In genomic region chr20:59940956-59941294, GRCh38 we compare ENCODE assay signal across 7 cellular contexts. TPM values are rescaled to one million over a fixed set of nuclear protein-coding genes. Genes with fewer than 3 reads are reported as not detected.
DNase-seq lines count a peak whose midpoint lies in the region; ATAC-seq, FAIRE-seq and TF ChIP-seq lines count a peak whose summit lies in the region.

No MANE protein-coding gene starts in this region.

- H3K4me1 ChIP-seq in PC-9 (replicated peaks; ENCODE audit: insufficient read depth) (peaks cover 54% of the 10 kb centered on the region), fibroblast of lung (ENCODE audit: control insufficient read depth, extremely low read depth, insufficient read depth, low read length) (peaks cover 7% of the 10 kb centered on the region), skeletal muscle tissue (ENCODE audit: control insufficient read depth in 3 of 3, insufficient read depth in 3 of 3, low read length in 3 of 3) (peaks cover 31 to 51% (median 42%) of the 10 kb centered on the region in 3 donors)

- peaks cover 17% of the 10 kb centered on the region; the same call in 1 of the 2 replicates for H3K36me3 ChIP-seq in PC-9 (ENCODE audit: low read depth)
- H3K36me3 ChIP-seq in fibroblast of lung (ENCODE audit: control insufficient read depth, insufficient read depth, low read length), result peaks cover 2% of the 10 kb centered on the region
- H3K36me3 ChIP-seq in skeletal muscle tissue (ENCODE audit: control insufficient read depth in 3 of 3, insufficient read depth in 3 of 3, low read length in 3 of 3), result peaks cover 12 to 28% (median 25%) of the 10 kb centered on the region in 3 donors

- TF ChIP-seq CTCF in PC-9 (conservative IDR thresholded peaks at IDR 0.05) (no peak), fibroblast of lung (conservative IDR thresholded peaks at IDR 0.05 in 1 of 2, IDR thresholded peaks at IDR 0.05 in 1 of 2; ENCODE audit: low read depth in 1 of 2, low read length in 2 of 2) (no peak)

- peak; percentile 5 for ATAC-seq in GM19438 (IDR thresholded peaks at IDR 0.05; ENCODE audit: low read depth, unreplicated experiment)
- no peak for ATAC-seq in activated CD4-positive, CD25-positive, alpha-beta regulatory T cell treated with anti-CD3 and anti-CD28 coated beads, Interleukin-2, amount 50 U/mL, for 24 hours

- H3F3A ChIP-seq in PC-9 (ENCODE audit: insufficient read depth, low read depth), result peaks cover 45% of the 10 kb centered on the region

- peak overlapping the region; percentile 81 for H3K27ac ChIP-seq in PC-9
- H3K27ac ChIP-seq in fibroblast of lung (ENCODE audit: insufficient read depth, low read length), result peak overlapping the region; percentile 92
- H3K27ac ChIP-seq in skeletal muscle tissue (ENCODE audit: low read depth, low read length), result peak overlapping the region; percentile 93

- POLR2A ChIA-PET in PC-9 (lab: Charles Lee; ENCODE audit: unreplicated experiment), result no interaction called here

- H3K79me2 ChIP-seq in PC-9 (ENCODE audit: low read depth) (peaks cover 56% of the 10 kb centered on the region), fibroblast of lung (ENCODE audit: control insufficient read depth, insufficient read depth, low read length) (peaks cover 5% of the 10 kb centered on the region)

- DNase-seq in PC-9 (no peak), fibroblast of lung (ENCODE audit: low read depth in 2 of 2) (no peak), islet precursor cell (no peak), RCC 7860 (ENCODE audit: low spot score) (no peak)

- no peaks in the 10 kb centered on the region for H3K9me2 ChIP-seq in PC-9 (ENCODE audit: insufficient read depth)

- intact Hi-C loops in PC-9 (cut with micrococcal nuclease; ENCODE audit: unreplicated experiment), result loop anchor here (2.0 to 10.0 kb wide), 3 partner anchors 46 to 346 kb away; no protein-coding TSS in a partner anchor

- CTCF ChIA-PET in PC-9 (lab: Charles Lee), result no interaction called here

- H3K4me3 ChIP-seq in PC-9 (peak overlapping the region; percentile 72), fibroblast of lung (replicated peaks in 1 of 4; ENCODE audit: control extremely low read depth in 1 of 4, insufficient read depth in 1 of 4, low read depth in 3 of 4, low read length in 4 of 4) (peak overlapping the region; percentile 65 to 82 (median 70)), skeletal muscle tissue (ENCODE audit: low read length in 3 of 3) (peak overlapping the region; percentile 80 to 97 (median 88))

- H3K9ac ChIP-seq in fibroblast of lung (ENCODE audit: insufficient read depth, low read length), result peak overlapping the region; percentile 75
- H3K9ac ChIP-seq in skeletal muscle tissue (ENCODE audit: low read depth in 1 of 3, low read length in 3 of 3), result peak overlapping the region; percentile 83 to 99 (median 98)

- H4K20me1 ChIP-seq in PC-9 (ENCODE audit: insufficient read depth) (0 out of 2 replicates have a peak, but pooled peaks cover 8% of the 10 kb centered on the region), fibroblast of lung (ENCODE audit: control insufficient read depth, extremely low read depth, insufficient read depth, low read length) (no peaks in the 10 kb centered on the region)

- H3K27me3 ChIP-seq in PC-9 (ENCODE audit: insufficient read depth, low read depth) (no peaks in the 10 kb centered on the region), fibroblast of lung (ENCODE audit: control insufficient read depth, insufficient read depth, low read length) (no peaks in the 10 kb centered on the region), skeletal muscle tissue (ENCODE audit: control insufficient read depth in 3 of 3, insufficient read depth in 3 of 3, low read length in 3 of 3) (no peaks in the 10 kb centered on the region)

- TSS peak; percentile 56 for BruUV-seq in PC-9 (replicated peaks; lab: Mats Ljungman, UMichigan)

- FAIRE-seq in RCC 7860 (lab: Jason Lieb, UNC), result no peak

- H2AFZ ChIP-seq in PC-9, result peak overlapping the region; percentile 92
- H2AFZ ChIP-seq in fibroblast of lung (ENCODE audit: low read length), result peak overlapping the region; percentile 92

- H3K4me2 ChIP-seq in PC-9, result peak overlapping the region; percentile 83
- H3K4me2 ChIP-seq in fibroblast of lung (ENCODE audit: extremely low read depth, insufficient read depth, low read length), result peak overlapping the region; percentile 95

- H3K9me3 ChIP-seq in PC-9 (ENCODE audit: insufficient read depth, low read depth) (no peaks in the 10 kb centered on the region; the same call in 1 of the 2 replicates), fibroblast of lung (ENCODE audit: control insufficient read depth, insufficient read depth, low read depth, low read length) (no peaks in the 10 kb centered on the region), skeletal muscle tissue (ENCODE audit: control insufficient read depth in 3 of 3, low read length in 3 of 3) (no peaks in the 10 kb centered on the region)

RNA-seq across cellular contexts. Expression of gene FAM217B, which starts 0.7 kb away (rescaled TPM):
- total RNA-seq in PC-9 (2021) (11.7 and 20.2 TPM in 2 replicates), fibroblast of lung (2.8 and 3.5 TPM in 2 replicates), skeletal muscle tissue (7.3 TPM)
- polyA plus RNA-seq in fibroblast of lung, result 6.3 and 8.1 TPM in 2 replicates
- polyA plus RNA-seq in fibroblast of lung (2012), result 4.1 and 4.3 TPM in 2 replicates
- 1.3 and 1.6 TPM in 2 replicates for polyA minus RNA-seq in fibroblast of lung (ENCODE audit: low replicate concordance)

RNA-seq across cellular contexts. Expression of gene PPP1R3D, which starts 0.8 kb away (rescaled TPM):
- 9.0 and 9.9 TPM in 2 replicates for total RNA-seq in PC-9 (2021)
- total RNA-seq in fibroblast of lung, result 5.6 and 7.4 TPM in 2 replicates
- 2.4 and 2.6 TPM in 2 replicates for polyA plus RNA-seq in fibroblast of lung
- 2.8 and 3.2 TPM in 2 replicates for polyA plus RNA-seq in fibroblast of lung (2012)
- polyA minus RNA-seq in fibroblast of lung (ENCODE audit: low replicate concordance), result 0.74 and 1.1 TPM in 2 replicates
- total RNA-seq in skeletal muscle tissue, result 6.8 TPM

RNA-seq across cellular contexts. Expression of gene SYCP2, which starts 7.5 kb away (rescaled TPM):
- 1.8 and 3.0 TPM in 2 replicates for total RNA-seq in PC-9 (2021)
- total RNA-seq in fibroblast of lung, result 0.51 and 1.2 TPM in 2 replicates
- polyA plus RNA-seq in fibroblast of lung, result 0.24 and 0.77 TPM in 2 replicates
- 0.38 and 0.42 TPM in 2 replicates for polyA plus RNA-seq in fibroblast of lung (2012)
- polyA minus RNA-seq in fibroblast of lung (ENCODE audit: low replicate concordance), result not detected in 2 replicates
- 3.7 TPM for total RNA-seq in skeletal muscle tissue

RNA-seq across cellular contexts. Expression of gene CDH26, which starts 17.3 kb away (rescaled TPM):
- 0.68 and 1.1 TPM in 2 replicates for total RNA-seq in PC-9 (2021)
- total RNA-seq in fibroblast of lung, result 0.26 and 0.50 TPM in 2 replicates
- 0.05 and 0.12 TPM in 2 replicates for polyA plus RNA-seq in fibroblast of lung
- not detected in 2 replicates for polyA plus RNA-seq in fibroblast of lung (2012)
- polyA minus RNA-seq in fibroblast of lung (ENCODE audit: low replicate concordance), result 2.9 TPM in 1 of 2 replicates, not detected in the other
- 0.52 TPM for total RNA-seq in skeletal muscle tissue
